1 cellular context compared by ENCODE assay signal in the genomic region with DNA sequence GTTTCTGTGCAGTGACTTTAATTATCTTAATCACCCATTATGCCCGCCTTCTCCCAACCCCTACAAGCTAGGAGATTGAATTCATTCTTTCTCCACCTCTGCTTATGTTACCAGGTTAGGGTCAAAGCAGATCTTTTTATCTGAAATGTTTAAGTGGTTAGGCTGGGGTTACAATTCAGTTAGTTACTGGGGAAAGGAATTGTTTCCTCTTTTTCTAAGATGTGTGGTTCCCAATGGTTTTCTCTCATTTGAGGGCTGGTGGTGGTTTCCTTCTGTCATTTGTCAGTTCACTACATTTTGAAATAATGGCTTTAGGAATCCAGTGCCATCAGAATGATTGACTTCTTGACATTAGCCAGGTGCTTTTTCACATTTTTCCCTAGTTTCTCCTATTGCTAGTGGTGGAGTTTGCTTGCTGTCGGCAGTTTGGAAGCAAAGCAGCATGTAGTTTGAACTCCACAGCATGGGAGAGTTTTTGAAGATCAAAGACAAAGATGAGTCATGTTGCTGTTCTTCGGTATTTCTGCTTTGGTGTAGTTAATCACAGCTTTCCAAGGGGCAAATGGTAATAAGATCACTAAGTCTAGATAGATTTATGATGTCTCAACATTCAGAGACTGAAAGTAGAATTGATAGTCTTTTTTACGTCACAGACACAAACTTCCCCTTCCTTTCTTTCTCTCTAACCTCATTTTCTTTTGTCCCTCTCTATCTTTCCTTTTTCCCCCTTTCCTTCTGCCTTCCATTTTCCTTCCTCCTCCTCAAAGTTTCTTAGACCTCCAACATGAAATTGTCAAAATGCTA.
A peak's percentile ranks its signal among the peaks of the same experiment; 100 is the strongest.
TF ChIP-seq lines count a peak whose summit lies in the region.

No MANE protein-coding gene starts in this region.

TF ChIP-seq in HEK293, 187 proteins besides CTCF, POLR2A, EP300 and RAD21 (continued from another document and continues in another):
- TF ChIP-seq PRDM4 (tag by site-specific recombination; IDR thresholded peaks at IDR 0.05) (peak; percentile 44; the same call in 1 of the 2 replicates), ZNF561 (tag by site-specific recombination; IDR thresholded peaks at IDR 0.05; ENCODE audit: borderline replicate concordance) (no peak; the same call in 1 of the 2 replicates), ZNF548 (tag by site-specific recombination; IDR thresholded peaks at IDR 0.05) (no peak), ZNF830 (tag by site-specific recombination; IDR thresholded peaks at IDR 0.05; ENCODE audit: low read depth) (no peak), FEZF1 (tag by site-specific recombination; IDR thresholded peaks at IDR 0.05) (peak; percentile 94), ZNF670 (tag by site-specific recombination; IDR thresholded peaks at IDR 0.05; ENCODE audit: low read depth) (no peak), ZNF654 (tag by site-specific recombination; IDR thresholded peaks at IDR 0.05; ENCODE audit: low read depth) (peak; percentile 2; the same call in 1 of the 2 replicates), KLF1 (tag by site-specific recombination; IDR thresholded peaks at IDR 0.05) (no peak), ZNF155 (tag by site-specific recombination; IDR thresholded peaks at IDR 0.05) (no peak), ZNF549 (tag by site-specific recombination; IDR thresholded peaks at IDR 0.05) (no peak), ZNF112 (tag by site-specific recombination; IDR thresholded peaks at IDR 0.05) (no peak), RBAK (tag by site-specific recombination; IDR thresholded peaks at IDR 0.05) (no peak), ZNF280C (tag by site-specific recombination; IDR thresholded peaks at IDR 0.05) (no peak), ZNF473 (tag by site-specific recombination; IDR thresholded peaks at IDR 0.05) (no peak), ZNF302 (tag by site-specific recombination; IDR thresholded peaks at IDR 0.05; ENCODE audit: low read depth) (no peak), BCL11A (tag by site-specific recombination; IDR thresholded peaks at IDR 0.05; ENCODE audit: low read depth) (no peak), SP3 (tag by site-specific recombination; IDR thresholded peaks at IDR 0.05) (no peak), ZNF114 (tag by site-specific recombination; IDR thresholded peaks at IDR 0.05) (no peak), ZNF26 (tag by site-specific recombination; IDR thresholded peaks at IDR 0.05) (no peak), ZNF76 (tag by site-specific recombination; IDR thresholded peaks at IDR 0.05; ENCODE audit: borderline replicate concordance, low read depth) (no peak; the same call in 1 of the 2 replicates), GLI4 (tag by site-specific recombination; IDR thresholded peaks at IDR 0.05) (no peak), ZBTB21 (tag by site-specific recombination; IDR thresholded peaks at IDR 0.05) (peak; percentile 75), ZNF214 (tag by site-specific recombination; IDR thresholded peaks at IDR 0.05; ENCODE audit: borderline replicate concordance) (no peak), ZNF530 (tag by site-specific recombination; IDR thresholded peaks at IDR 0.05; ENCODE audit: low read depth) (no peak), ZNF133 (tag by site-specific recombination; IDR thresholded peaks at IDR 0.05) (no peak), ZSCAN30 (tag by site-specific recombination; IDR thresholded peaks at IDR 0.05) (no peak), ZNF138 (tag by site-specific recombination; IDR thresholded peaks at IDR 0.05; ENCODE audit: borderline replicate concordance) (no peak), ZNF2 (tag by site-specific recombination; IDR thresholded peaks at IDR 0.05) (no peak; the same call in none of the 2 replicates), GLIS1 (tag by site-specific recombination; IDR thresholded peaks at IDR 0.05) (peak; percentile 72), ZNF169 (tag by site-specific recombination; IDR thresholded peaks at IDR 0.05) (no peak), ZNF221 (tag by site-specific recombination; IDR thresholded peaks at IDR 0.05; ENCODE audit: borderline replicate concordance) (no peak), ZNF19 (tag by site-specific recombination; IDR thresholded peaks at IDR 0.05; ENCODE audit: low read depth) (no peak), SP2 (tag by site-specific recombination; IDR thresholded peaks at IDR 0.05) (0 out of 2 replicates have a peak, but pooled peaks have one; percentile 15), ZBTB17 (tag by site-specific recombination; IDR thresholded peaks at IDR 0.05) (peak; percentile 83), MYNN (tag by site-specific recombination; IDR thresholded peaks at IDR 0.05; ENCODE audit: borderline replicate concordance) (no peak), SALL2 (tag by site-specific recombination; IDR thresholded peaks at IDR 0.05; ENCODE audit: borderline replicate concordance) (no peak), ZNF175 (tag by site-specific recombination; IDR thresholded peaks at IDR 0.05) (no peak), KLF9 (tag by site-specific recombination; IDR thresholded peaks at IDR 0.05; ENCODE audit: low read depth) (no peak), ZNF837 (tag by site-specific recombination; IDR thresholded peaks at IDR 0.05) (no peak), OVOL3 (tag by site-specific recombination; IDR thresholded peaks at IDR 0.05) (no peak), HOXC10 (CRISPR knock-in tag; IDR thresholded peaks at IDR 0.05) (no peak), IKZF3 (tag by site-specific recombination; IDR thresholded peaks at IDR 0.05) (peak; percentile 82), REPIN1 (tag by site-specific recombination; IDR thresholded peaks at IDR 0.05; ENCODE audit: low read depth) (no peak), ZNF335 (tag by site-specific recombination; conservative IDR thresholded peaks at IDR 0.05) (no peak), ZNF266 (tag by site-specific recombination; IDR thresholded peaks at IDR 0.05; ENCODE audit: low read depth) (no peak), ZNF148 (tag by site-specific recombination; IDR thresholded peaks at IDR 0.05; ENCODE audit: borderline replicate concordance) (no peak), ZNF600 (tag by site-specific recombination; IDR thresholded peaks at IDR 0.05) (peak; percentile 88), ZNF585B (tag by site-specific recombination; IDR thresholded peaks at IDR 0.05) (no peak), ZNF24 (tag by site-specific recombination; IDR thresholded peaks at IDR 0.05) (peak; percentile 86; the same call in 1 of the 2 replicates), BCL11B (tag by site-specific recombination; IDR thresholded peaks at IDR 0.05; ENCODE audit: low read depth) (no peak), ZNF580 (tag by site-specific recombination; IDR thresholded peaks at IDR 0.05) (0 out of 2 replicates have a peak, but pooled peaks have one; percentile 18), ZNF354C (tag by site-specific recombination; IDR thresholded peaks at IDR 0.05; ENCODE audit: borderline replicate concordance, low read depth) (no peak), ZNF184 (tag by site-specific recombination; IDR thresholded peaks at IDR 0.05) (no peak), EGR2 (tag by site-specific recombination; IDR thresholded peaks at IDR 0.05; ENCODE audit: low read depth) (no peak), ZSCAN23 (tag by site-specific recombination; IDR thresholded peaks at IDR 0.05) (peak; percentile 71; the same call in 1 of the 2 replicates)
- TF ChIP-seq, protein P1, sequence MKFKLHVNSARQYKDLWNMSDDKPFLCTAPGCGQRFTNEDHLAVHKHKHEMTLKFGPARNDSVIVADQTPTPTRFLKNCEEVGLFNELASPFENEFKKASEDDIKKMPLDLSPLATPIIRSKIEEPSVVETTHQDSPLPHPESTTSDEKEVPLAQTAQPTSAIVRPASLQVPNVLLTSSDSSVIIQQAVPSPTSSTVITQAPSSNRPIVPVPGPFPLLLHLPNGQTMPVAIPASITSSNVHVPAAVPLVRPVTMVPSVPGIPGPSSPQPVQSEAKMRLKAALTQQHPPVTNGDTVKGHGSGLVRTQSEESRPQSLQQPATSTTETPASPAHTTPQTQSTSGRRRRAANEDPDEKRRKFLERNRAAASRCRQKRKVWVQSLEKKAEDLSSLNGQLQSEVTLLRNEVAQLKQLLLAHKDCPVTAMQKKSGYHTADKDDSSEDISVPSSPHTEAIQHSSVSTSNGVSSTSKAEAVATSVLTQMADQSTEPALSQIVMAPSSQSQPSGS (tag by site-specific recombination; IDR thresholded peaks at IDR 0.05; ENCODE audit: low read depth): no peak
- TF ChIP-seq, protein P2, sequence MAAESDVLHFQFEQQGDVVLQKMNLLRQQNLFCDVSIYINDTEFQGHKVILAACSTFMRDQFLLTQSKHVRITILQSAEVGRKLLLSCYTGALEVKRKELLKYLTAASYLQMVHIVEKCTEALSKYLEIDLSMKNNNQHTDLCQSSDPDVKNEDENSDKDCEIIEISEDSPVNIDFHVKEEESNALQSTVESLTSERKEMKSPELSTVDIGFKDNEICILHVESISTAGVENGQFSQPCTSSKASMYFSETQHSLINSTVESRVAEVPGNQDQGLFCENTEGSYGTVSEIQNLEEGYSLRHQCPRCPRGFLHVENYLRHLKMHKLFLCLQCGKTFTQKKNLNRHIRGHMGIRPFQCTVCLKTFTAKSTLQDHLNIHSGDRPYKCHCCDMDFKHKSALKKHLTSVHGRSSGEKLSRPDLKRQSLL (tag by site-specific recombination; IDR thresholded peaks at IDR 0.05): no peak
- TF ChIP-seq, protein P3, sequence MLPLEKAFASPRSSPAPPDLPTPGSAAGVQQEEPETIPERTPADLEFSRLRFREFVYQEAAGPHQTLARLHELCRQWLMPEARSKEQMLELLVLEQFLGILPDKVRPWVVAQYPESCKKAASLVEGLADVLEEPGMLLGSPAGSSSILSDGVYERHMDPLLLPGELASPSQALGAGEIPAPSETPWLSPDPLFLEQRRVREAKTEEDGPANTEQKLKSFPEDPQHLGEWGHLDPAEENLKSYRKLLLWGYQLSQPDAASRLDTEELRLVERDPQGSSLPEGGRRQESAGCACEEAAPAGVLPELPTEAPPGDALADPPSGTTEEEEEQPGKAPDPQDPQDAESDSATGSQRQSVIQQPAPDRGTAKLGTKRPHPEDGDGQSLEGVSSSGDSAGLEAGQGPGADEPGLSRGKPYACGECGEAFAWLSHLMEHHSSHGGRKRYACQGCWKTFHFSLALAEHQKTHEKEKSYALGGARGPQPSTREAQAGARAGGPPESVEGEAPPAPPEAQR (tag by site-specific recombination; IDR thresholded peaks at IDR 0.05): no peak
